Comparison of ENCODE assay signal across 1 cellular context in the genomic region with DNA sequence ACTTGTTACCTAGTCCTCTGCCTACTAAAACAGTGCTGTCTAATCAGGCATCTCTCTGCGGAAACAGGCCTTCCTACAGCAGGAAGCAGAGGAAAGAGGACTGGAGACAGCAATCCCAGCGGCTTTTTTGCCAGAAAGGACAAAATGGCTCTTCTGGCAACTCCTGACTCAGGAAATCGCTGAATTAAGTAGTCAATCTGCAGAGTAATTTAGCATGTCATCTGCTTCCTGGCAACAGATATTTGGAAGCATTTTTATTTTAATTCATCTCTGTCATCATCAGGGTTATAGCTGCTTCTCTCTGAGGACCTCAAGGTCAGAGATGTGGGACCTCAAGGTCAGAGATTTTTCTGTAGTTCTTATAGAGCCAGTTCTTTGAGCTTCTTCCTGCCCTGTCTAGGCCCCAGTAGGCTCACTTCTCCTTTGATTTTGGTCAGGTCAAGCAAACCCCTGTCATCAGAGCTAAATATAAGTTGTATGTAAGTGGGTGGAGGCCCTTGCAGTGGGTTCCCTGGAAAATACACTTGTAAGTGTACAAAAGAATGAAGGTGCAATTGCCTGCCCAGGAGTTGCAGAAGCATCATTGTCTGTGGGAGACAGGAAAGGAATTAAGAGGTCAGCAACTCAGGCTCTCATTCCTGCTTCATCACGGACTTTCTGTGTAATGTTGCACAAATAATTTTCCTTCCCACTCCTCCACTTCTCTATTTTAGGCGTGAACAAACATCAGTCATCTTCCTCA.
TF ChIP-seq lines count a peak whose summit lies in the region.

No MANE protein-coding gene starts in this region.

TF ChIP-seq in GM23338, 12 proteins besides CTCF, POLR2A, EP300 and RAD21 (continued from another document):
- TF ChIP-seq, protein P1, sequence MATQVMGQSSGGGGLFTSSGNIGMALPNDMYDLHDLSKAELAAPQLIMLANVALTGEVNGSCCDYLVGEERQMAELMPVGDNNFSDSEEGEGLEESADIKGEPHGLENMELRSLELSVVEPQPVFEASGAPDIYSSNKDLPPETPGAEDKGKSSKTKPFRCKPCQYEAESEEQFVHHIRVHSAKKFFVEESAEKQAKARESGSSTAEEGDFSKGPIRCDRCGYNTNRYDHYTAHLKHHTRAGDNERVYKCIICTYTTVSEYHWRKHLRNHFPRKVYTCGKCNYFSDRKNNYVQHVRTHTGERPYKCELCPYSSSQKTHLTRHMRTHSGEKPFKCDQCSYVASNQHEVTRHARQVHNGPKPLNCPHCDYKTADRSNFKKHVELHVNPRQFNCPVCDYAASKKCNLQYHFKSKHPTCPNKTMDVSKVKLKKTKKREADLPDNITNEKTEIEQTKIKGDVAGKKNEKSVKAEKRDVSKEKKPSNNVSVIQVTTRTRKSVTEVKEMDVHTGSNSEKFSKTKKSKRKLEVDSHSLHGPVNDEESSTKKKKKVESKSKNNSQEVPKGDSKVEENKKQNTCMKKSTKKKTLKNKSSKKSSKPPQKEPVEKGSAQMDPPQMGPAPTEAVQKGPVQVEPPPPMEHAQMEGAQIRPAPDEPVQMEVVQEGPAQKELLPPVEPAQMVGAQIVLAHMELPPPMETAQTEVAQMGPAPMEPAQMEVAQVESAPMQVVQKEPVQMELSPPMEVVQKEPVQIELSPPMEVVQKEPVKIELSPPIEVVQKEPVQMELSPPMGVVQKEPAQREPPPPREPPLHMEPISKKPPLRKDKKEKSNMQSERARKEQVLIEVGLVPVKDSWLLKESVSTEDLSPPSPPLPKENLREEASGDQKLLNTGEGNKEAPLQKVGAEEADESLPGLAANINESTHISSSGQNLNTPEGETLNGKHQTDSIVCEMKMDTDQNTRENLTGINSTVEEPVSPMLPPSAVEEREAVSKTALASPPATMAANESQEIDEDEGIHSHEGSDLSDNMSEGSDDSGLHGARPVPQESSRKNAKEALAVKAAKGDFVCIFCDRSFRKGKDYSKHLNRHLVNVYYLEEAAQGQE (IDR thresholded peaks at IDR 0.05; ENCODE audit: unreplicated experiment): no peak
- TF ChIP-seq JUNB (IDR thresholded peaks at IDR 0.05; ENCODE audit: unreplicated experiment) (no peak), POLR2AphosphoS5 (IDR thresholded peaks at IDR 0.05; ENCODE audit: low read depth) (no peak)
- TF ChIP-seq, protein P2, sequence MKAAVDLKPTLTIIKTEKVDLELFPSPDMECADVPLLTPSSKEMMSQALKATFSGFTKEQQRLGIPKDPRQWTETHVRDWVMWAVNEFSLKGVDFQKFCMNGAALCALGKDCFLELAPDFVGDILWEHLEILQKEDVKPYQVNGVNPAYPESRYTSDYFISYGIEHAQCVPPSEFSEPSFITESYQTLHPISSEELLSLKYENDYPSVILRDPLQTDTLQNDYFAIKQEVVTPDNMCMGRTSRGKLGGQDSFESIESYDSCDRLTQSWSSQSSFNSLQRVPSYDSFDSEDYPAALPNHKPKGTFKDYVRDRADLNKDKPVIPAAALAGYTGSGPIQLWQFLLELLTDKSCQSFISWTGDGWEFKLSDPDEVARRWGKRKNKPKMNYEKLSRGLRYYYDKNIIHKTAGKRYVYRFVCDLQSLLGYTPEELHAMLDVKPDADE (IDR thresholded peaks at IDR 0.05): no peak
